In the genomic region with DNA sequence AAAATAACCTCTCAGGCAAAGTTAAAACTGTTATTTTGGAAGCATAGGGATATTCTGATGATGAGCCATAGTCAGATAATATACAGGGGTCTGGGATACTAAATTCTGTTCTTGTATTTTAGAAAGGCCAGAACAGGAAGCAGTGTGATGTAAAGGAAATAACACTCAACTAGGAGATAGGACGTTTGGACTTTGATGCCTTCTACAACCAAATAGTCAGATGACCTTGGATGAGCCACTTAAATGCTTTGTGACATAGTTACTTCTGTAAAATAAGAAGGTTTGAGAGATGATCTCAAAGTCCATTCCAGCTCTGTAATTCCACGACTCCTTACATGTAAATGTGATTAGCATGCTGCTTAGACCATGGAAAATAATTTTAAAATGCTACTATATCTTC, we compare ENCODE assay signal across 24 cellular contexts. TPM values are rescaled to one million over a fixed set of nuclear protein-coding genes. Genes with fewer than 3 reads are reported as not detected.
DNase-seq lines count a peak whose midpoint lies in the region; FAIRE-seq and TF ChIP-seq lines count a peak whose summit lies in the region.
"Had no signal": no experiment of that assay in that cellular context is flagged by ENCODE, and none has a peak within 500 bp of the region (broad histone marks: within the 10 kb centered on the region; RNA-seq: fewer than 3 reads in every experiment).

No MANE protein-coding gene starts in this region.

- FAIRE-seq in small intestine (lab: Jason Lieb, UNC) = no peak
- FAIRE-seq in frontal cortex (lab: Jason Lieb, UNC) = no peak
- FAIRE-seq: GM18507, K562 had no signal

- TF ChIP-seq CTCF in PC-9 (conservative IDR thresholded peaks at IDR 0.05) = no peak

- H3K27ac ChIP-seq in small intestine (ENCODE audit: low read depth in 1 of 2, low read length in 1 of 2) (no peak overlapping the region), PC-9 (no peak overlapping the region)
- H3K27ac ChIP-seq: BLaER1, Peyer's patch, SJSA1 had no signal

- H3K79me2 ChIP-seq in PC-9 (ENCODE audit: low read depth) = no peaks in the 10 kb centered on the region

- H3K27me3 ChIP-seq in small intestine (ENCODE audit: control insufficient read depth in 2 of 2, insufficient read depth in 2 of 2, low read length in 2 of 2) = no peaks in the 10 kb centered on the region
- no peaks in the 10 kb centered on the region for H3K27me3 ChIP-seq in PC-9 (ENCODE audit: insufficient read depth, low read depth)
- H3K27me3 ChIP-seq: BLaER1, Peyer's patch, SJSA1 had no signal

- no peak overlapping the region for H3K4me2 ChIP-seq in PC-9
- H3K4me2 ChIP-seq: BLaER1 had no signal

- DNase-seq in NCI-H226 (peak; percentile 5), dermis blood vessel endothelial cell (peak; percentile 15), iris pigment epithelial cell (ENCODE audit: low read depth) (peak; percentile 31), small intestine (peak; percentile 69), AG08396 (ENCODE audit: low spot score) (no peak), PC-9 (no peak), frontal cortex (ENCODE audit: low spot score in 2 of 2) (no peak), cerebellum (ENCODE audit: low spot score) (no peak)
- DNase-seq: Caco-2; CD4-positive, alpha-beta memory T cell; DMS 273 treated with DMSO at 0.1 percent for 48 hours; DND-41; GOT3; NCI-H1092 treated with DMSO at 0.1 percent for 48 hours; NCI-H1436 treated with DMSO at 0.1 percent for 48 hours; NCI-H1930; NCI-H510A; NCI-H748 treated with DMSO at 0.1 percent for 48 hours; Peyer's patch had no signal

- no peak overlapping the region for H3K4me3 ChIP-seq in small intestine (ENCODE audit: low read depth in 1 of 2, low read length in 2 of 2)
- no peak overlapping the region for H3K4me3 ChIP-seq in PC-9
- H3K4me3 ChIP-seq: BLaER1, K562, Peyer's patch, SJSA1 had no signal

- no peaks in the 10 kb centered on the region for H3K36me3 ChIP-seq in small intestine (ENCODE audit: control insufficient read depth in 2 of 2, insufficient read depth in 2 of 2, low read length in 2 of 2)
- no peaks in the 10 kb centered on the region for H3K36me3 ChIP-seq in PC-9 (ENCODE audit: low read depth)
- H3K36me3 ChIP-seq: BLaER1, Peyer's patch, SJSA1 had no signal

- WGBS in small intestine, 3 donors = 8 to 32% (median 26%) methylated on average over 2 of the region's 2 CpGs

- BruUV-seq in PC-9 (replicated peaks; lab: Mats Ljungman, UMichigan) = no TSS peak

- H3F3A ChIP-seq in PC-9 (ENCODE audit: insufficient read depth, low read depth) = no peaks in the 10 kb centered on the region

- intact Hi-C loops in PC-9 (cut with micrococcal nuclease; ENCODE audit: unreplicated experiment) = loop anchor here (2.0 kb wide), 1 partner anchor 53 kb away; no protein-coding TSS in a partner anchor

- H3K4me1 ChIP-seq in small intestine (ENCODE audit: control insufficient read depth in 2 of 2, insufficient read depth in 1 of 2, low read depth in 1 of 2, low read length in 1 of 2) (no peaks in the 10 kb centered on the region), PC-9 (replicated peaks; ENCODE audit: insufficient read depth) (no peaks in the 10 kb centered on the region)
- H3K4me1 ChIP-seq: BLaER1, Caco-2, Peyer's patch, SJSA1 had no signal

- POLR2A ChIA-PET in PC-9 (lab: Charles Lee; ENCODE audit: unreplicated experiment) = no interaction called here

- 0 out of 2 replicates have a peak, but pooled peaks cover 7% of the 10 kb centered on the region for H3K9me2 ChIP-seq in PC-9 (ENCODE audit: insufficient read depth)

- H3K9me3 ChIP-seq in small intestine (ENCODE audit: control insufficient read depth, low read depth) (no peaks in the 10 kb centered on the region), PC-9 (ENCODE audit: insufficient read depth, low read depth) (no peaks in the 10 kb centered on the region)
- H3K9me3 ChIP-seq: BLaER1, Caco-2, Peyer's patch, SJSA1 had no signal

- CTCF ChIA-PET in PC-9 (lab: Charles Lee) = no interaction called here

- no peaks in the 10 kb centered on the region for H4K20me1 ChIP-seq in PC-9 (ENCODE audit: insufficient read depth)
- H4K20me1 ChIP-seq: BLaER1 had no signal

- no peak overlapping the region; the same call in 1 of the 2 replicates for H2AFZ ChIP-seq in PC-9

RNA-seq across cellular contexts. Expression of a gene that starts 29.5 kb away (rescaled TPM):
- total RNA-seq in dermis blood vessel endothelial cell = not detected in 2 replicates
- polyA plus RNA-seq in small intestine = not detected
- total RNA-seq in PC-9 (2021) = not detected in 2 replicates
- not detected for total RNA-seq in frontal cortex
- 0.54 TPM for total RNA-seq in cerebellum
- total RNA-seq: A673; Caco-2; CD4-positive, alpha-beta memory T cell; K562; Peyer's patch; SJSA1 had no signal
- polyA plus RNA-seq: K562 had no signal

Comparison
In these comparisons a context has a peak if more than half of its experiments do, and no peak if none do; other contexts are left out.
1. DNase-seq: peak in NCI-H226 (single experiment), dermis blood vessel endothelial cell (single experiment), iris pigment epithelial cell (single experiment) and small intestine (single experiment); none in AG08396 (single experiment), PC-9 (0 of 2), frontal cortex (0 of 2) and cerebellum (single experiment).